Comparison of ENCODE assay signal across 7 cellular contexts in the genomic region with DNA sequence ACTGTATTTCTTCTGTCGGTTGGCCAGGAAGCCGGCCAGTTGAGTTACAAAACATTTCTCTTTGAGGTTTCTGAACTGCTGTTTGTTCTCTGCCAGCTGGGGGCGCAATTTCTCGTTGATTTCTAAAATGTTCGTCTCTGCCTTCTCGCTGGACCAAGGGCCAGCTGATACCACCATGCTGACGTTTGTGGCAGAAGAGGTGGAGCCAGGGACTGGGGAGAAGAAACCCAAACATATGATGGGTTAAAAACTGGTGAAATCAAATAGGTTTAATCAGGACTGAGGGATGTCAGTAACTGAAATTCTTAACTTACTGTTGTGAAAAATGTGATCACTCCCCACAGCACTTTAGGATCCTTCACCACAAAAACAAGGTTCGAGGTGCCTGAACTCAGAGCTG. TPM values are rescaled to one million over a fixed set of nuclear protein-coding genes. Genes with fewer than 3 reads are reported as not detected.
DNase-seq lines count a peak whose midpoint lies in the region; ATAC-seq, FAIRE-seq and TF ChIP-seq lines count a peak whose summit lies in the region.
"Not testable (repeated sequence)": the region's sequence is repeated elsewhere in the genome, so short reads cannot be mapped to it uniquely, and the experiment has no call there.

No MANE protein-coding gene starts in this region.

- H3K4ac ChIP-seq in H9 (ENCODE audit: low read depth, low read length) = not testable (repeated sequence)

- H3K27ac Mint-ChIP-seq in H9, endodermal cell, progenitor cell of endocrine pancreas: not testable (repeated sequence)

- H3K9me3 ChIP-seq in H9 (ENCODE audit: control insufficient read depth, low read depth, low read length); endodermal cell (ENCODE audit: control insufficient read depth, low read length): not testable (repeated sequence)

- not testable (repeated sequence) for H3K79me2 ChIP-seq in H9 (ENCODE audit: insufficient read depth, low read length)

- H3K23ac ChIP-seq in H9 (ENCODE audit: insufficient read length, low read depth, low read length) = not testable (repeated sequence)

- not testable (repeated sequence) for H3K79me1 ChIP-seq in H9 (ENCODE audit: insufficient read depth, low read depth, low read length, poor library complexity, severe bottlenecking)

- H4K5ac ChIP-seq in H9 (ENCODE audit: insufficient read length, low read depth, low read length) = not testable (repeated sequence)

- H2BK12ac ChIP-seq in H9 (ENCODE audit: insufficient read length, low read depth, low read length) = not testable (repeated sequence)

- not testable (repeated sequence) for H3K4me1 Mint-ChIP-seq in H9; endodermal cell; progenitor cell of endocrine pancreas (ENCODE audit: low read depth)

- H3K23me2 ChIP-seq in H9 (ENCODE audit: insufficient read length, low read depth, low read length, poor library complexity, severe bottlenecking) = not testable (repeated sequence)

- H4K8ac ChIP-seq in H9 (replicated peaks; ENCODE audit: insufficient read length, low read depth, low read length) = not testable (repeated sequence)

- H2BK5ac ChIP-seq in H9 (ENCODE audit: insufficient read length, low read length) = not testable (repeated sequence)

- FAIRE-seq in A204.1 (lab: Jason Lieb, UNC) (peak; percentile 64), TTC549 (lab: Jason Lieb, UNC) (peak; percentile 57)

- H3K36me3 ChIP-seq in endodermal cell (ENCODE audit: control insufficient read depth, insufficient read depth, low read length) = not testable (repeated sequence)

- not testable (repeated sequence) for H2BK15ac ChIP-seq in H9 (ENCODE audit: low read depth, low read length)

- H3K4me2 ChIP-seq in H9 (ENCODE audit: insufficient read depth, insufficient read length, low read length) = not testable (repeated sequence)

- H3K27me3 ChIP-seq in H9 (ENCODE audit: insufficient read depth, low read length); endodermal cell (ENCODE audit: control insufficient read depth, insufficient read depth, low read length, poor library complexity, severe bottlenecking): not testable (repeated sequence)

- not testable (repeated sequence) for H2AFZ ChIP-seq in H9 (ENCODE audit: low read length)

- H3K4me3 ChIP-seq in endodermal cell (ENCODE audit: low read length) = not testable (repeated sequence)

- H3K4me1 ChIP-seq in H9 (ENCODE audit: insufficient read depth, low read length); endodermal cell (ENCODE audit: control insufficient read depth, insufficient read depth, low read length): not testable (repeated sequence)

- not testable (repeated sequence) for H2BK20ac ChIP-seq in H9 (ENCODE audit: low read depth, low read length, poor library complexity, severe bottlenecking)

- H3K27me3 Mint-ChIP-seq in H9 (ENCODE audit: low read depth); endodermal cell (ENCODE audit: insufficient read depth); progenitor cell of endocrine pancreas: not testable (repeated sequence)

- not testable (repeated sequence) for H3K27ac ChIP-seq in H9 (ENCODE audit: insufficient read length, low read depth, low read length); endodermal cell (ENCODE audit: low read depth, low read length)

- not testable (repeated sequence) for H3K14ac ChIP-seq in H9 (ENCODE audit: insufficient read depth, low read length)

- not testable (repeated sequence) for H3K4me3 Mint-ChIP-seq in H9; endodermal cell; progenitor cell of endocrine pancreas (ENCODE audit: low read depth)

- WGBS in H9 (ENCODE audit: extremely low coverage, insufficient read length, low lambda C conversion rate) = no CpG with 5 or more reads among the region's 8 CpGs
- 20% methylated on average over 6 of the region's 8 CpGs; no CpG with 5 or more reads in 1 of the 2 experiments for WGBS in endodermal cell (ENCODE audit: insufficient coverage in 1 of 2, insufficient read length in 1 of 2), 2 experiments

- not testable (repeated sequence) for H4K91ac ChIP-seq in H9 (ENCODE audit: insufficient read length, low read depth, low read length)

- H3K9ac ChIP-seq in H9 (ENCODE audit: extremely low read depth, insufficient read length, low read length); endodermal cell (ENCODE audit: extremely low read depth, low read length, poor library complexity, severe bottlenecking): not testable (repeated sequence)

- not testable (repeated sequence) for H3K36me3 Mint-ChIP-seq in H9 (ENCODE audit: insufficient read depth in 1 of 3, low read depth in 3 of 3); endodermal cell (ENCODE audit: low read depth); progenitor cell of endocrine pancreas (ENCODE audit: insufficient read depth)

- H2BK120ac ChIP-seq in H9 (ENCODE audit: low read depth, low read length, poor library complexity, severe bottlenecking) = not testable (repeated sequence)

- H2AK5ac ChIP-seq in H9 (ENCODE audit: insufficient read length, low read length) = not testable (repeated sequence)

- not testable (repeated sequence) for H4K20me1 ChIP-seq in H9 (ENCODE audit: control insufficient read depth, insufficient read depth, insufficient read length)

- not testable (repeated sequence) for H3K9me3 Mint-ChIP-seq in H9; endodermal cell; progenitor cell of endocrine pancreas (ENCODE audit: low read depth)

- H3K56ac ChIP-seq in H9 (ENCODE audit: insufficient read length, low read depth, low read length) = not testable (repeated sequence)

- not testable (repeated sequence) for H3K18ac ChIP-seq in H9 (ENCODE audit: insufficient read length, low read depth, low read length)

- not testable (repeated sequence) for ATAC-seq in left lobe of liver

- not testable (repeated sequence) for DNase-seq in H9; endodermal cell; progenitor cell of endocrine pancreas (ENCODE audit: low spot score, unreplicated experiment)
- peak; percentile 58 for DNase-seq in activated CD8-positive, alpha-beta memory T cell treated with anti-CD3 and anti-CD28 coated beads, Interleukin-2, amount 50 U/mL, for 48 hours
- peak; percentile 44 for DNase-seq in left lobe of liver (ENCODE audit: low spot score)

- TF ChIP-seq CTCF in H9 (conservative IDR thresholded peaks at IDR 0.05) (peak; percentile 40; the same call in 1 of the 3 replicates), endodermal cell (conservative IDR thresholded peaks at IDR 0.05) (peak; percentile 47), progenitor cell of endocrine pancreas (IDR thresholded peaks at IDR 0.05; ENCODE audit: unreplicated experiment) (peak; percentile 35)

- H3T11ph ChIP-seq in H9 (ENCODE audit: low read length) = not testable (repeated sequence)

RNA-seq across cellular contexts. Expression of gene NBPF1, which starts 21.5 kb away (rescaled TPM):
- 27.7 and 29.3 TPM in 2 replicates for total RNA-seq in H9 (2021)
- 10 to 100 TPM; 39.2 to 42.5 TPM for total RNA-seq in endodermal cell
- 37.2 TPM for polyA plus RNA-seq in endodermal cell (2013, experiment 1 of 2)
- polyA plus RNA-seq in endodermal cell (2013, experiment 2 of 2) = 29.5 TPM
- 23.0 TPM for total RNA-seq in left lobe of liver
- total RNA-seq in progenitor cell of endocrine pancreas = 100 TPM in 2 replicates
